ENCODE assay signal across 8 cellular contexts in genomic region chr19:35269425-35270117, GRCh38. TPM values are rescaled to one million over a fixed set of nuclear protein-coding genes. Genes with fewer than 3 reads are reported as not detected.
DNase-seq lines count a peak whose midpoint lies in the region; ATAC-seq and TF ChIP-seq lines count a peak whose summit lies in the region.

No MANE protein-coding gene starts in this region.

- TF ChIP-seq CTCF in GM12873 (IDR thresholded peaks at IDR 0.05; ENCODE audit: insufficient read depth, low read depth, low read length, missing control alignments): peak; percentile 69
- peak; percentile 58 for TF ChIP-seq CTCF in astrocyte of the cerebellum (IDR thresholded peaks at IDR 0.05; ENCODE audit: low read depth, low read length, missing control alignments)

- in situ Hi-C loops in astrocyte of the cerebellum (cut with HindIII; ENCODE audit: low sequenced_read_pairs): no loop called here

- H3K4me3 ChIP-seq in astrocyte of the cerebellum (ENCODE audit: low read depth, low read length): peak overlapping the region; percentile 85

- intact Hi-C loops in sciatic nerve (cut with DNase I): loop anchor here (5.0 kb wide), 2 partner anchors 127 to 1032 kb away; partner anchors contain the start of gene FXYD7

- ATAC-seq in HG02642 (IDR thresholded peaks at IDR 0.05; ENCODE audit: poor library complexity, unreplicated experiment) (peak; percentile 53), sciatic nerve (peak; percentile 64)

- peak; percentile 73 to 87 (median 75) for DNase-seq in NCI-H1417 (lab: John Stamatoyannopoulos, UW)
- DNase-seq in T1000 (lab: John Stamatoyannopoulos, UW): peak; percentile 81
- peak; percentile 71 for DNase-seq in astrocyte of the cerebellum (ENCODE audit: low read depth)
- DNase-seq in hypothalamus (lab: John Stamatoyannopoulos, UW): peak in 48 of 51 donors; percentile 26 to 89 (median 77)
- DNase-seq in sciatic nerve (ENCODE audit: low spot score): peak; percentile 93
- DNase-seq in NCI-H1048 (lab: John Stamatoyannopoulos, UW): no peak

RNA-seq across cellular contexts. Expression of gene USF2, which starts 0.8 kb away (rescaled TPM):
- total RNA-seq in sciatic nerve: 137 TPM

RNA-seq across cellular contexts. Expression of gene HAMP, which starts 12.8 kb away (rescaled TPM):
- 8.9 TPM for total RNA-seq in sciatic nerve

RNA-seq across cellular contexts. Expression of gene LSR, which starts 20.8 kb away (rescaled TPM):
- total RNA-seq in sciatic nerve: 9.3 TPM

RNA-seq across cellular contexts. Expression of gene MAG, which starts 22.4 kb away (rescaled TPM):
- 82.2 TPM for total RNA-seq in sciatic nerve

RNA-seq across cellular contexts. Expression of gene FAM187B, which starts 41.0 kb away (rescaled TPM):
- total RNA-seq in sciatic nerve: 0.31 TPM
